21 cellular contexts compared by ENCODE assay signal in the genomic region with DNA sequence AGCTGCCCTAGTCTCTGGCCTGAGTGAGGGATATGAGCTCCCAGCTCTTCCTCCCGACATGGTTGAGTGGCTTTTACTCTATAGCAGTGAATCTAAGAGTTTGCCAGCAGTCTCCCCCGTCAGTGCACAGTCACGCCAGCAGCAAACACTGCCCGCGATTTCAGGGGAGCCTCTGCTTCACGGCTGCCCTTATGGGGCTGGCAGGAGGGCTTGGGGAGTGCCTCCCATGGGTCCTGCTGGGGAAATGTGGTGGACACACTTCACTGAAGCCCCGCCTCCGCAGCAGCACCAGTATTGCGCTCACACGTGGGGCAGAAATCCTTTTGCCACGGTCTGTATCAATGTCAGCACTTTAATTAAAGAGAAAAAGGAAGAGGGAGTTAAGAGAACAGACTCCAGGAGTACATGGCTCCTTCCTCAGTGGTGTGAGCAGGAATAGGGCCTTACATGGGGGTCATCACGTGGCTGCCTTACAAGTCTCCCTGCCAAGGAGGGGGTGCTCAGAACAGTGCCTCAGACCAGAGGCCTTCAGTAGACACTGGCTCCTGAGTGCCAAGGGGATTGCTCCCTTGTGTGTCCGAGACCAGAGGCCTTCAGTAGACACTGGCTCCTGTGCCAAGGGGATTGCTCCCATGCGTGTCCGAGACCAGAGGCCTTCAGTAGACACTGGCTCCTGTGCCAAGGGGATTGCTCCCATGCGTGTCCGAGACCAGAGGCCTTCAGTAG. TPM values are rescaled to one million over a fixed set of nuclear protein-coding genes. Genes with fewer than 3 reads are reported as not detected.
A peak's percentile ranks its signal among the peaks of the same experiment; 100 is the strongest.
DNase-seq lines count a peak whose midpoint lies in the region; ATAC-seq, FAIRE-seq and TF ChIP-seq lines count a peak whose summit lies in the region.
"Had no signal": no experiment of that assay in that cellular context is flagged by ENCODE, and none has a peak within 500 bp of the region (broad histone marks: within the 10 kb centered on the region; RNA-seq: fewer than 3 reads in every experiment).

No MANE protein-coding gene starts in this region.

- TF ChIP-seq RAD21 in GM12878 (IDR thresholded peaks at IDR 0.05; ENCODE audit: insufficient read depth, low read depth, low read length), result no peak

- H3K9ac ChIP-seq in BLaER1 treated with 17β-estradiol and CSF1 and Interleukin-3, amounts not matched to agents 10 nM and 100 nM, result peak overlapping the region; percentile 61 to 77 (median 67)
- H3K9ac ChIP-seq in GM23248 (peak overlapping the region; percentile 18; the same call in 1 of the 2 replicates), GM12878 (ENCODE audit: control insufficient read depth, insufficient read depth, low read length) (no peak overlapping the region)

- H3K79me2 ChIP-seq in GM23248 (ENCODE audit: insufficient read depth) (0 out of 2 replicates have a peak, but pooled peaks cover 4% of the 10 kb centered on the region), GM12878 (ENCODE audit: control insufficient read depth, insufficient read depth, low read length) (no peaks in the 10 kb centered on the region)

- no peaks in the 10 kb centered on the region for H3F3A ChIP-seq in GM23248 (ENCODE audit: insufficient read depth)

- no peaks in the 10 kb centered on the region for H3K9me3 ChIP-seq in BLaER1 treated with 17β-estradiol and CSF1 and Interleukin-3, amounts not matched to agents 10 nM and 100 nM (replicated peaks in 1 of 11)
- no peaks in the 10 kb centered on the region for H3K9me3 ChIP-seq in GM23248 (ENCODE audit: low read depth)
- no peaks in the 10 kb centered on the region for H3K9me3 ChIP-seq in GM12878 (replicated peaks; ENCODE audit: control insufficient read depth, insufficient read depth, low read length)
- H3K9me3 ChIP-seq: A549 had no signal

- H3K27ac Mint-ChIP-seq in memory B cell, result peak overlapping the region; percentile 81
- H3K27ac Mint-ChIP-seq: CD8-positive, alpha-beta T cell; GM23338; HFFc6 had no signal

- no peak for FAIRE-seq in GM12878 (lab: Jason Lieb, UNC)
- FAIRE-seq: A549, D721Med had no signal

- SMC1A ChIA-PET in GM12878 (lab: Charles Lee; ENCODE audit: uncharacterized antibody, unreplicated experiment), result no interaction called here

- peak overlapping the region; percentile 61 to 97 (median 83) for H3K27ac ChIP-seq in BLaER1 treated with 17β-estradiol and CSF1 and Interleukin-3, amounts not matched to agents 10 nM and 100 nM
- H3K27ac ChIP-seq in GM23248 (peak overlapping the region; percentile 12; the same call in 1 of the 2 replicates), GM12878 (ENCODE audit: control insufficient read depth, insufficient read depth) (no peak overlapping the region)
- H3K27ac ChIP-seq: A549 had no signal

- H2AFZ ChIP-seq in GM23248 (no peak overlapping the region), GM12878 (ENCODE audit: control insufficient read depth, low read depth, low read length) (no peak overlapping the region)
- H2AFZ ChIP-seq: GM23338 had no signal

- no peaks in the 10 kb centered on the region for H3K27me3 ChIP-seq in BLaER1 treated with 17β-estradiol and CSF1 and Interleukin-3, amounts not matched to agents 10 nM and 100 nM
- H3K27me3 ChIP-seq in GM23248 (replicated peaks; ENCODE audit: insufficient read depth) (no peaks in the 10 kb centered on the region), GM12878 (replicated peaks in 1 of 2; ENCODE audit: control insufficient read depth in 2 of 2, insufficient read depth in 2 of 2, low read length in 1 of 2) (no peaks in the 10 kb centered on the region)

- H3K4me1 ChIP-seq in BLaER1 treated with 17β-estradiol and CSF1 and Interleukin-3, amounts not matched to agents 10 nM and 100 nM, result peaks cover 64 to 88% (median 83%) of the 10 kb centered on the region in 10 experiments
- H3K4me1 ChIP-seq in GM23248 (ENCODE audit: insufficient read depth) (no peaks in the 10 kb centered on the region), GM12878 (ENCODE audit: control insufficient read depth, insufficient read depth, low read length) (peaks cover 9% of the 10 kb centered on the region)
- H3K4me1 ChIP-seq: A549 had no signal

- TF ChIP-seq POLR2A in GM12878 (IDR thresholded peaks at IDR 0.05; ENCODE audit: low read depth, low read length), result no peak; the same call in 1 of the 2 replicates

- DNase-seq in GM23248, result peak; percentile 22
- no peak for DNase-seq in GM12878 (ENCODE audit: low read depth, low spot score)
- no peak for DNase-seq in memory B cell (ENCODE audit: low spot score in 2 of 2)
- no peak for DNase-seq in SK-N-DZ (ENCODE audit: low spot score)
- DNase-seq in HCEC 1CT, result no peak
- DNase-seq: CD8-positive, alpha-beta T cell; DND-41; GDM1; HFFc6; Kasumi-1; NCI-H1105 treated with DMSO at 0.1 percent for 48 hours; NCI-H187 treated with DMSO at 0.1 percent for 48 hours; NCI-H2171; NCI-H446 treated with DMSO at 0.1 percent for 48 hours; NCI-H774 had no signal

- no peaks in the 10 kb centered on the region for H3K9me2 ChIP-seq in GM23248 (ENCODE audit: insufficient read depth)

- peak; percentile 55 for ATAC-seq in GM12878
- peak; percentile 86 for ATAC-seq in memory B cell (ENCODE audit: low read depth)
- no peak for ATAC-seq in HG03159 (IDR thresholded peaks at IDR 0.05; ENCODE audit: unreplicated experiment)
- no peak for ATAC-seq in GM18873 (IDR thresholded peaks at IDR 0.05; ENCODE audit: low FRiP score, unreplicated experiment)
- ATAC-seq: A549; CD8-positive, alpha-beta T cell; GM23338 had no signal

- WGBS in GM23248 (ENCODE audit: low coverage in 1 of 2, low lambda C conversion rate in 2 of 2, missing lambda C conversion rate in 2 of 2), 2 experiments, result 49 to 53% methylated on average over 14 of the region's 17 CpGs
- WGBS in GM12878 (ENCODE audit: insufficient coverage, insufficient replicate concordance, low lambda C conversion rate, missing lambda C conversion rate), result 22% methylated on average over 13 of the region's 17 CpGs

- BruUV-seq in GM12878 (replicated peaks; lab: Mats Ljungman, UMichigan), result no TSS peak

- peak overlapping the region in 9 of 10 experiments; percentile 15 to 51 (median 31); a peak in 12 of 20 replicates for H3K4me3 ChIP-seq in BLaER1 treated with 17β-estradiol and CSF1 and Interleukin-3, amounts not matched to agents 10 nM and 100 nM
- H3K4me3 ChIP-seq in GM23248 (no peak overlapping the region), GM12878 (no peak overlapping the region)
- H3K4me3 ChIP-seq: A549, GM23338 had no signal

- RAD21 ChIA-PET in GM12878 (lab: Charles Lee; ENCODE audit: unreplicated experiment), result no interaction called here

- CTCF ChIA-PET in GM12878 (lab: Yijun Ruan, JAX), result interaction anchor here (0.7 kb wide), 1 partner anchor 56 kb away, joined by 3 read pairs; the partner anchor contains the start of gene SFSWAP

- no peaks in the 10 kb centered on the region for H3K9me3 Mint-ChIP-seq in memory B cell
- H3K9me3 Mint-ChIP-seq: CD8-positive, alpha-beta T cell; GM23338; HFFc6 had no signal

- intact Hi-C loops in GM12878 (cut with micrococcal nuclease; ENCODE audit: unreplicated experiment), result no loop called here

- in situ Hi-C loops in GM23248 (cut with MboI) (no loop called here), GM12878 (cut with MboI) (no loop called here)

- no peak for TF ChIP-seq CTCF in GM12878 (IDR thresholded peaks at IDR 0.05 in 2 of 3, conservative IDR thresholded peaks at IDR 0.05 in 1 of 3; ENCODE audit: control insufficient read depth in 2 of 3, extremely low read depth in 1 of 3, insufficient read depth in 1 of 3, low read depth in 3 of 3, low read length in 3 of 3)

- POLR2A ChIA-PET in GM12878 (lab: Charles Lee), result no interaction called here

- peaks cover 21% of the 10 kb centered on the region for H3K36me3 Mint-ChIP-seq in memory B cell

- no peaks in the 10 kb centered on the region for H3K27me3 Mint-ChIP-seq in memory B cell

- peaks cover 49 to 88% (median 75%) of the 10 kb centered on the region in 11 experiments for H3K36me3 ChIP-seq in BLaER1 treated with 17β-estradiol and CSF1 and Interleukin-3, amounts not matched to agents 10 nM and 100 nM
- peaks cover 38% of the 10 kb centered on the region for H3K36me3 ChIP-seq in GM23248 (ENCODE audit: low read depth)
- H3K36me3 ChIP-seq in GM12878 (ENCODE audit: control insufficient read depth in 2 of 2, insufficient read depth in 2 of 2, low read length in 1 of 2), result peaks cover 18 to 20% of the 10 kb centered on the region in 2 experiments

- H4K20me1 ChIP-seq in BLaER1 treated with 17β-estradiol and CSF1 and Interleukin-3, amounts not matched to agents 10 nM and 100 nM, result peaks cover 0 to 70% (median 10%) of the 10 kb centered on the region in 11 experiments; a peak in 9 of 22 replicates
- no peaks in the 10 kb centered on the region for H4K20me1 ChIP-seq in GM23248 (ENCODE audit: insufficient read depth)
- H4K20me1 ChIP-seq in GM12878 (ENCODE audit: control insufficient read depth, insufficient read depth), result no peaks in the 10 kb centered on the region

- peaks cover 20% of the 10 kb centered on the region for H3K4me1 Mint-ChIP-seq in memory B cell

- TF ChIP-seq EP300 in GM12878 (IDR thresholded peaks at IDR 0.05; ENCODE audit: borderline replicate concordance in 1 of 2, control insufficient read depth in 1 of 2, low read depth in 2 of 2, low read length in 2 of 2), result no peak

- H3K4me3 Mint-ChIP-seq in memory B cell, result peak overlapping the region; percentile 63
- H3K4me3 Mint-ChIP-seq: CD8-positive, alpha-beta T cell; GM23338; HFFc6 had no signal

- H3K4me2 ChIP-seq in BLaER1 treated with 17β-estradiol and CSF1 and Interleukin-3, amounts not matched to agents 10 nM and 100 nM, result peak overlapping the region; percentile 78 to 98 (median 92)
- H3K4me2 ChIP-seq in GM23248 (ENCODE audit: unreplicated experiment) (no peak overlapping the region), GM12878 (ENCODE audit: control insufficient read depth, insufficient read depth) (no peak overlapping the region)
- H3K4me2 ChIP-seq: A549, GM23338 had no signal

RNA-seq across cellular contexts. Expression of gene SFSWAP, which starts 55.7 kb away (rescaled TPM):
- total RNA-seq in GM23248 (2014; rRNA removed; shearing (Covaris generic)), result 17.6 and 25.2 TPM in 2 replicates
- polyA plus RNA-seq in GM23248 (2016; fragmentation: Nextera tagmentation; extraction: Ambion mirVana) (15.7 and 16.3 TPM in 2 replicates), GM12878 (2011; rRNA removed) (11.9 and 17.4 TPM in 2 replicates), GM12878 (2014; fragmentation: Illumina TruSeq; extraction: Trizol) (28.4 and 33.2 TPM in 2 replicates), GM12878 (2014; fragmentation: Nextera tagmentation; extraction: Ambion mirVana) (1 to 10 TPM; 1.8 to 4.2 TPM), GM12878 (2014; rRNA removed) (31.9 and 35.7 TPM in 2 replicates), GM12878 (2016; fragmentation: Nextera tagmentation; extraction: Ambion mirVana) (10 to 100 TPM; 24.2 to 25.8 TPM)
- 165 and 166 TPM in 2 replicates for total RNA-seq in GM12878 (2013; cell fraction: nucleolus; rRNA removed)
- total RNA-seq in GM12878 (2014; rRNA removed) (29.7 and 31.7 TPM in 2 replicates), GM12878 (2014; rRNA removed; fragmentation: Illumina TruSeq; extraction: Trizol) (20.7 and 23.2 TPM in 2 replicates), GM12878 (2021) (44.1 and 48.6 TPM in 2 replicates)
- polyA plus RNA-seq in GM12878 (2011; ENCODE audit: low read depth), result 10.3 TPM
- 11.7 and 19.0 TPM in 2 replicates for polyA plus RNA-seq in GM12878 (2011; cell fraction: cytosol; rRNA removed)
- polyA plus RNA-seq in GM12878 (2011; cell fraction: nucleus; rRNA removed), result 122 and 189 TPM in 2 replicates
- 19.7 and 22.3 TPM in 2 replicates for polyA plus RNA-seq in GM12878 (2012)
- 25.0 and 36.0 TPM in 2 replicates for polyA minus RNA-seq in GM12878 (2011; rRNA and poly(A)+ RNA removed)
- polyA minus RNA-seq in GM12878 (2011; cell fraction: cytosol; rRNA and poly(A)+ RNA removed), result 15.7 and 17.8 TPM in 2 replicates
- 42.0 and 87.4 TPM in 2 replicates for polyA minus RNA-seq in GM12878 (2011; cell fraction: nucleus; rRNA and poly(A)+ RNA removed)
- 43.3 and 48.0 TPM in 2 replicates for polyA plus RNA-seq in SK-N-DZ (2014; cell fraction: cytosol; rRNA removed)
- 204 and 270 TPM in 2 replicates for polyA plus RNA-seq in SK-N-DZ (2014; cell fraction: nucleus; rRNA removed)

Comparison
In these comparisons a context has a peak if more than half of its experiments do, and no peak if none do; other contexts are left out.
1. H3K4me2 ChIP-seq: peak in BLaER1 treated with 17β-estradiol and CSF1 and Interleukin-3, amounts not matched to agents 10 nM and 100 nM (11 of 11); none in GM23248 (single experiment) and GM12878 (single experiment).
2. H3K4me3 ChIP-seq: peak in BLaER1 treated with 17β-estradiol and CSF1 and Interleukin-3, amounts not matched to agents 10 nM and 100 nM (9 of 10); none in GM23248 (single experiment) and GM12878 (single experiment).
3. ATAC-seq: peak in GM12878 (single experiment) and memory B cell (single experiment); none in HG03159 (single experiment) and GM18873 (single experiment).